12 cellular contexts compared by ENCODE assay signal in genomic region chr17:79994602-79995001, GRCh38. TPM values are rescaled to one million over a fixed set of nuclear protein-coding genes. Genes with fewer than 3 reads are reported as not detected.
"Had no signal": no experiment of that assay in that cellular context is flagged by ENCODE, and none has a peak within 500 bp of the region (broad histone marks: within the 10 kb centered on the region; RNA-seq: fewer than 3 reads in every experiment).

No MANE protein-coding gene starts in this region.

- H3K9me3 ChIP-seq: adrenal gland, colonic mucosa, gastrocnemius medialis, pancreas, thoracic aorta had no signal

- H3K4me3 ChIP-seq: adrenal gland, colonic mucosa, gastrocnemius medialis, neural progenitor cell, pancreas, thoracic aorta had no signal

- H3K9ac ChIP-seq: neural progenitor cell had no signal

- H3K27ac ChIP-seq: gastrocnemius medialis, neural progenitor cell, thoracic aorta had no signal

- H3K36me3 ChIP-seq: adrenal gland, colonic mucosa, gastrocnemius medialis, neural progenitor cell, pancreas, thoracic aorta had no signal

- ATAC-seq: activated CD8-positive, alpha-beta T cell treated with anti-CD3 and anti-CD28 coated beads for 36 hours; gastrocnemius medialis; pancreas had no signal

- H2AFZ ChIP-seq: neural progenitor cell had no signal

- DNase-seq: activated CD8-positive, alpha-beta memory T cell treated with anti-CD3 and anti-CD28 coated beads, Interleukin-2, amount 50 U/mL, for 4 hours; activated naive CD4-positive, alpha-beta T cell; adrenal gland; caudate nucleus; colonic mucosa; gastrocnemius medialis; pancreas; stimulated activated CD4-positive, alpha-beta T cell treated with anti-CD3 and anti-CD28 coated beads, Interleukin-4, amount 100 ng/mL, for 4 hours had no signal

- H3K4me2 ChIP-seq: neural progenitor cell had no signal

- H3K27me3 ChIP-seq: adrenal gland, colonic mucosa, pancreas had no signal

RNA-seq across cellular contexts. Expression of gene CCDC40, which starts 41.8 kb away (rescaled TPM):
- total RNA-seq: T-helper 1 cell treated with Interleukin-12 subunit alpha and Interleukin-12 subunit beta and Interleukin-4 antibody, amounts not matched to agents 30 ng/mL and 1 ng/mL, for 36 hours had no signal
